In genomic region chr11:111373590-111373989, GRCh38 we compare ENCODE assay signal across 22 cellular contexts. TPM values are rescaled to one million over a fixed set of nuclear protein-coding genes. Genes with fewer than 3 reads are reported as not detected.
DNase-seq lines count a peak whose midpoint lies in the region; ATAC-seq, FAIRE-seq and TF ChIP-seq lines count a peak whose summit lies in the region.
"Had no signal": no experiment of that assay in that cellular context is flagged by ENCODE, and none has a peak within 500 bp of the region (broad histone marks: within the 10 kb centered on the region; RNA-seq: fewer than 3 reads in every experiment).

No MANE protein-coding gene starts in this region.

- intact Hi-C loops in activated T-helper 1 cell treated with anti-CD3 and anti-CD28 coated beads, Interleukin-12 subunit alpha, Interleukin-12 subunit beta, Interleukin-2, Interleukin-4 antibody, amounts not matched to agents 30 ng/mL and 10 ng/mL and 1 ng/mL, durations not matched to agents 14 hours and 24 hours and 36 hours (cut with micrococcal nuclease): loop anchor here (10.0 kb wide), 1 partner anchor 391 kb away; the partner anchor contains the start of gene PPP2R1B

- peaks cover 93% of the 10 kb centered on the region for H3K36me3 ChIP-seq in Karpas-422 (ENCODE audit: insufficient read depth, low read length)
- H3K36me3 ChIP-seq: SJSA1 had no signal

- no peaks in the 10 kb centered on the region for H3K27me3 Mint-ChIP-seq in activated T-cell treated with anti-CD3 and anti-CD28 coated beads, Interleukin-2, amount 50 U/mL, for 4 hours (ENCODE audit: low read depth)
- no peaks in the 10 kb centered on the region for H3K27me3 Mint-ChIP-seq in activated T-cell treated with anti-CD3 and anti-CD28 coated beads, Interleukin-2, amount 50 U/mL, for 24 hours
- H3K27me3 Mint-ChIP-seq in activated T-helper 1 cell treated with anti-CD3 and anti-CD28 coated beads, Interleukin-12 subunit alpha, Interleukin-12 subunit beta, Interleukin-2, Interleukin-4 antibody, amounts not matched to agents 30 ng/mL and 10 ng/mL and 1 ng/mL, durations not matched to agents 14 hours and 24 hours and 36 hours (ENCODE audit: insufficient read depth): no peaks in the 10 kb centered on the region

- H3K4me1 ChIP-seq in Karpas-422 (ENCODE audit: low read length): peaks cover 98% of the 10 kb centered on the region
- H3K4me1 ChIP-seq: SJSA1 had no signal

- H3K79me2 ChIP-seq in Karpas-422 (ENCODE audit: low read length): peaks cover 98% of the 10 kb centered on the region

- no peak overlapping the region for H2AFZ ChIP-seq in Karpas-422 (ENCODE audit: low read length)
- H2AFZ ChIP-seq: PC-9 had no signal

- H3K36me3 Mint-ChIP-seq in activated T-cell treated with anti-CD3 and anti-CD28 coated beads, Interleukin-2, amount 50 U/mL, for 4 hours (ENCODE audit: insufficient read depth): no peaks in the 10 kb centered on the region
- H3K36me3 Mint-ChIP-seq in activated T-cell treated with anti-CD3 and anti-CD28 coated beads, Interleukin-2, amount 50 U/mL, for 24 hours (ENCODE audit: low read depth): no peaks in the 10 kb centered on the region
- H3K36me3 Mint-ChIP-seq in activated T-helper 1 cell treated with anti-CD3 and anti-CD28 coated beads, Interleukin-12 subunit alpha, Interleukin-12 subunit beta, Interleukin-2, Interleukin-4 antibody, amounts not matched to agents 30 ng/mL and 10 ng/mL and 1 ng/mL, durations not matched to agents 14 hours and 24 hours and 36 hours (ENCODE audit: low read depth): peaks cover 51% of the 10 kb centered on the region

- TF ChIP-seq POLR2A in GM12891 (IDR thresholded peaks at IDR 0.05; ENCODE audit: low read depth, low read length): no peak

- H3K4me2 ChIP-seq in Karpas-422 (ENCODE audit: low read depth, low read length, poor library complexity, severe bottlenecking): peak overlapping the region; percentile 27
- H3K4me2 ChIP-seq: PC-9 had no signal

- no peaks in the 10 kb centered on the region for H3K9me2 ChIP-seq in Karpas-422 (replicated peaks; ENCODE audit: insufficient read depth, low read length)

- H3K4me1 Mint-ChIP-seq in activated T-cell treated with anti-CD3 and anti-CD28 coated beads, Interleukin-2, amount 50 U/mL, for 4 hours (ENCODE audit: low read depth): peaks cover 45% of the 10 kb centered on the region
- H3K4me1 Mint-ChIP-seq in activated T-cell treated with anti-CD3 and anti-CD28 coated beads, Interleukin-2, amount 50 U/mL, for 24 hours (ENCODE audit: low read depth): peaks cover 73% of the 10 kb centered on the region
- peaks cover 80% of the 10 kb centered on the region for H3K4me1 Mint-ChIP-seq in activated T-helper 1 cell treated with anti-CD3 and anti-CD28 coated beads, Interleukin-12 subunit alpha, Interleukin-12 subunit beta, Interleukin-2, Interleukin-4 antibody, amounts not matched to agents 30 ng/mL and 10 ng/mL and 1 ng/mL, durations not matched to agents 14 hours and 24 hours and 36 hours (ENCODE audit: low read depth)

- no peaks in the 10 kb centered on the region for H3K27me3 ChIP-seq in Karpas-422 (ENCODE audit: low read length)
- H3K27me3 ChIP-seq: SJSA1 had no signal

- no peak overlapping the region for H3K27ac Mint-ChIP-seq in activated T-cell treated with anti-CD3 and anti-CD28 coated beads, Interleukin-2, amount 50 U/mL, for 24 hours
- H3K27ac Mint-ChIP-seq in activated T-helper 1 cell treated with anti-CD3 and anti-CD28 coated beads, Interleukin-12 subunit alpha, Interleukin-12 subunit beta, Interleukin-2, Interleukin-4 antibody, amounts not matched to agents 30 ng/mL and 10 ng/mL and 1 ng/mL, durations not matched to agents 14 hours and 24 hours and 36 hours: peak overlapping the region; percentile 34
- H3K27ac Mint-ChIP-seq: HFFc6 had no signal

- H3K4me3 ChIP-seq in Karpas-422 (ENCODE audit: low read length): peak overlapping the region; percentile 0; the same call in 1 of the 2 replicates
- H3K4me3 ChIP-seq: PC-9, SJSA1 had no signal

- ATAC-seq in activated T-cell treated with anti-CD3 and anti-CD28 coated beads, Interleukin-2, amount 50 U/mL, for 4 hours: no peak
- ATAC-seq in HG03095 (IDR thresholded peaks at IDR 0.05; ENCODE audit: unreplicated experiment) (no peak), HG03460 (IDR thresholded peaks at IDR 0.05; ENCODE audit: unreplicated experiment) (no peak)

- H3K9me3 Mint-ChIP-seq in activated T-cell treated with anti-CD3 and anti-CD28 coated beads, Interleukin-2, amount 50 U/mL, for 4 hours: no peaks in the 10 kb centered on the region
- no peaks in the 10 kb centered on the region for H3K9me3 Mint-ChIP-seq in activated T-cell treated with anti-CD3 and anti-CD28 coated beads, Interleukin-2, amount 50 U/mL, for 24 hours
- H3K9me3 Mint-ChIP-seq in activated T-helper 1 cell treated with anti-CD3 and anti-CD28 coated beads, Interleukin-12 subunit alpha, Interleukin-12 subunit beta, Interleukin-2, Interleukin-4 antibody, amounts not matched to agents 30 ng/mL and 10 ng/mL and 1 ng/mL, durations not matched to agents 14 hours and 24 hours and 36 hours: no peaks in the 10 kb centered on the region
- H3K9me3 Mint-ChIP-seq: HFFc6 had no signal

- no peak for FAIRE-seq in GM12891 (lab: Jason Lieb, UNC)
- FAIRE-seq: H1 had no signal

- peak overlapping the region; percentile 44 for H3K27ac ChIP-seq in Karpas-422 (ENCODE audit: low read length)
- H3K27ac ChIP-seq: C4-2B, PC-9, SJSA1 had no signal

- H3K9me3 ChIP-seq in Karpas-422 (ENCODE audit: low read length): no peaks in the 10 kb centered on the region
- H3K9me3 ChIP-seq: SJSA1 had no signal

- H3K9ac ChIP-seq in Karpas-422 (ENCODE audit: low read length): peak overlapping the region; percentile 10

- H3K4me3 Mint-ChIP-seq in activated T-cell treated with anti-CD3 and anti-CD28 coated beads, Interleukin-2, amount 50 U/mL, for 4 hours: peak overlapping the region; percentile 16
- no peak overlapping the region for H3K4me3 Mint-ChIP-seq in activated T-cell treated with anti-CD3 and anti-CD28 coated beads, Interleukin-2, amount 50 U/mL, for 24 hours
- peak overlapping the region; percentile 42 for H3K4me3 Mint-ChIP-seq in activated T-helper 1 cell treated with anti-CD3 and anti-CD28 coated beads, Interleukin-12 subunit alpha, Interleukin-12 subunit beta, Interleukin-2, Interleukin-4 antibody, amounts not matched to agents 30 ng/mL and 10 ng/mL and 1 ng/mL, durations not matched to agents 14 hours and 24 hours and 36 hours
- H3K4me3 Mint-ChIP-seq: HFFc6 had no signal

- peaks cover 67% of the 10 kb centered on the region for H4K20me1 ChIP-seq in Karpas-422 (ENCODE audit: insufficient read depth, low read depth, low read length)

- no peak for DNase-seq in activated T-cell treated with anti-CD3 and anti-CD28 coated beads, Interleukin-2, amount 50 U/mL, for 4 hours
- DNase-seq in activated T-cell treated with anti-CD3 and anti-CD28 coated beads, Interleukin-2, amount 50 U/mL, for 24 hours: no peak
- DNase-seq in Karpas-422 (peak; percentile 86), inferior parietal cortex (ENCODE audit: extremely low spot score) (no peak), GM12891 (ENCODE audit: insufficient read length, low spot score) (no peak)
- no peak for DNase-seq in activated T-helper 1 cell treated with anti-CD3 and anti-CD28 coated beads, Interleukin-12 subunit alpha, Interleukin-12 subunit beta, Interleukin-2, Interleukin-4 antibody, amounts not matched to agents 30 ng/mL and 10 ng/mL and 1 ng/mL, durations not matched to agents 14 hours and 24 hours and 36 hours (ENCODE audit: low spot score)
- DNase-seq: 8988T, DMS 273 treated with DMSO at 0.1 percent for 48 hours, HFFc6, NCI-H1105 treated with DMSO at 0.1 percent for 48 hours, NCI-H2029, NCI-H2171, NCI-H446, NCI-H69, PC-9, SW 1271 had no signal

TF ChIP-seq in GM12891, 5 proteins besides CTCF, POLR2A, EP300 and RAD21:
- TF ChIP-seq TAF1 (IDR thresholded peaks at IDR 0.05; ENCODE audit: low read depth, low read length) (no peak), POU2F2 (IDR thresholded peaks at IDR 0.05; ENCODE audit: low read depth, low read length) (no peak), SPI1 (IDR thresholded peaks at IDR 0.05; ENCODE audit: low read depth, low read length) (no peak), POLR2AphosphoS5 (IDR thresholded peaks at IDR 0.05; ENCODE audit: low read depth, low read length) (no peak), PAX5 (IDR thresholded peaks at IDR 0.05; ENCODE audit: insufficient read depth, low read length, severe bottlenecking) (no peak)

RNA-seq across cellular contexts. Expression of gene POU2AF1, which starts 5.5 kb away (rescaled TPM):
- 10 to 100 TPM in 1 of 3 donors, 1 to 10 TPM in 2; 4.3 to 10.8 (median 7.5) TPM for total RNA-seq in activated T-cell treated with anti-CD3 and anti-CD28 coated beads, Interleukin-2, amount 50 U/mL, for 4 hours
- 803 and 894 TPM in 2 replicates for total RNA-seq in Karpas-422 (2014; rRNA removed; shearing (Covaris generic); ENCODE audit: low replicate concordance)
- total RNA-seq in activated T-helper 1 cell treated with anti-CD3 and anti-CD28 coated beads, Interleukin-12 subunit alpha, Interleukin-12 subunit beta, Interleukin-2, Interleukin-4 antibody, amounts not matched to agents 30 ng/mL and 10 ng/mL and 1 ng/mL, durations not matched to agents 14 hours and 24 hours and 36 hours: 80.7 and 81.0 TPM in 2 replicates
- polyA plus RNA-seq in GM12891 (2012; ENCODE audit: low read depth, missing spikeins): 136 TPM
- total RNA-seq: H1, HFFc6, LHCN-M2, SJSA1 had no signal
- polyA plus RNA-seq: H1 had no signal
